In the genomic region with DNA sequence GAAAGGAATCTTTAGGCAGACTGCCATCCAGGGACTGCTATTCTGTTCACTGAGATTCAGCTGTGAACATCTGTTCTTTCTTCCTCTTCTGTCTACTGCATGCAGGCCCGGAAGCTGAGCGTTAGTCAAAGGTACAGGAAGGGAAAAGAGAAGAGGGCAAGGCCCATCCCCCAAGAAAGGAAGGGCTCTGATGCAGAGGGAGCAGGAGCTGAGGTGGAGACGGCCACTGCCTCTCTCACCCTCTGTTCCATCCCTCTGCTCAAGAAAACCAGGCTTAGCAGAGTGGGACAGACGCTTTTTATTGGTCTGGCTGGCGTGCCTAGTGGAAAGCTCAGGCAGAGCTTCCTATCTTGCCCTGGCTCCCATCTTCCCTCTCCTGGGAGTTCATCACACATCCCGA, we compare ENCODE assay signal across 9 cellular contexts. TPM values are rescaled to one million over a fixed set of nuclear protein-coding genes. Genes with fewer than 3 reads are reported as not detected.
DNase-seq lines count a peak whose midpoint lies in the region; ATAC-seq and TF ChIP-seq lines count a peak whose summit lies in the region.
"Had no signal": no experiment of that assay in that cellular context is flagged by ENCODE, and none has a peak within 500 bp of the region (broad histone marks: within the 10 kb centered on the region; RNA-seq: fewer than 3 reads in every experiment).

No MANE protein-coding gene starts in this region.

- no peaks in the 10 kb centered on the region for H3K27me3 ChIP-seq in right cardiac atrium (ENCODE audit: control insufficient read depth, insufficient read depth)
- no peaks in the 10 kb centered on the region for H3K27me3 ChIP-seq in transverse colon
- H3K27me3 ChIP-seq: MG63 had no signal

- TF ChIP-seq POLR2A in transverse colon (IDR thresholded peaks at IDR 0.05) = no peak

- ATAC-seq in right cardiac atrium = no peak
- no peak for ATAC-seq in HG03457 (IDR thresholded peaks at IDR 0.05; ENCODE audit: unreplicated experiment)

- no peak for TF ChIP-seq EP300 in transverse colon (IDR thresholded peaks at IDR 0.05; ENCODE audit: low read depth)

- intact Hi-C loops in cardiac septum (cut with DNase I) (loop anchor here (5.0 kb wide), 1 partner anchor 42 kb away; no protein-coding TSS in a partner anchor), right cardiac atrium (cut with DNase I) (loop anchor here in 1 of 4 donors (2.0 kb wide), 1 partner anchor 105 kb away; no protein-coding TSS in a partner anchor), transverse colon (cut with DNase I; ENCODE audit: low total_unique reads) (loop anchor here (2.0 kb wide), 1 partner anchor 111 kb away; no protein-coding TSS in a partner anchor)

- in situ Hi-C loops in transverse colon (cut with MboI; ENCODE audit: low pct_ligation_motif_present in 1 of 4, low pct_unique_long_range_greater_than_20kb in 1 of 4, low sequenced_read_pairs in 3 of 4) = loop anchor here in 2 of 4 donors (5.0 to 25.0 kb wide), 2 partner anchors 107 to 467 kb away; partner anchors contain the start of gene ZMAT2 (in 1 of the 2)
- in situ Hi-C loops in ACHN (cut with HindIII; ENCODE audit: low pct_ligation_motif_present, low pct_unique_long_range_greater_than_20kb, low sequenced_read_pairs) = no loop called here

- H3K36me3 ChIP-seq in transverse colon = peaks cover 0 to 6% (median 0%) of the 10 kb centered on the region in 4 donors

- TF ChIP-seq CTCF in transverse colon (IDR thresholded peaks at IDR 0.05) = no peak

- H3K4me1 ChIP-seq in right cardiac atrium (ENCODE audit: control insufficient read depth, insufficient read depth, low read length) (peaks cover 22% of the 10 kb centered on the region), transverse colon (peaks cover 43 to 58% (median 49%) of the 10 kb centered on the region in 4 donors)

- no peak overlapping the region for H3K4me3 ChIP-seq in right cardiac atrium (ENCODE audit: low read length)
- no peak overlapping the region for H3K4me3 ChIP-seq in transverse colon
- H3K4me3 ChIP-seq: MG63 had no signal

- H3K9me3 ChIP-seq in right cardiac atrium (ENCODE audit: control insufficient read depth, low read length) (no peaks in the 10 kb centered on the region), transverse colon (no peaks in the 10 kb centered on the region)
- H3K9me3 ChIP-seq: MG63 had no signal

- WGBS in right cardiac atrium = 66% methylated on average over 6 of the region's 6 CpGs
- 39 to 61% methylated on average over 2 to 6 of the region's 6 CpGs for WGBS in transverse colon (ENCODE audit: low coverage in 1 of 2), 2 donors

- DNase-seq in cardiac septum (ENCODE audit: low spot score) (peak; percentile 65), right cardiac atrium (no peak), SKM-1 treated with dmso at 0.1 percent for 144 hours (lab: John Stamatoyannopoulos, UW; ENCODE audit: unreplicated experiment) (peak; percentile 6), islet precursor cell (peak; percentile 69), transverse colon (no peak), ACHN (no peak)
- DNase-seq in activated CD4-positive, CD25-positive, alpha-beta regulatory T cell (lab: John Stamatoyannopoulos, UW) = no peak
- DNase-seq: MG63 had no signal

- H3K27ac ChIP-seq in right cardiac atrium (ENCODE audit: low read length) (no peak overlapping the region), transverse colon (peak overlapping the region; percentile 54 to 83 (median 68))

RNA-seq across cellular contexts. Expression of gene PFDN1, which starts 57.5 kb away (rescaled TPM):
- total RNA-seq in cardiac septum (71.7 TPM), right cardiac atrium (10 to 100 TPM; 57.6 to 71.9 (median 63.6) TPM), transverse colon (100 to 1,000 TPM in 2 of 4 donors, 10 to 100 TPM in 2; 72.9 to 230 (median 98.4) TPM)
- polyA plus RNA-seq in right cardiac atrium = 144 TPM

Comparison
In these comparisons a context has a peak if more than half of its experiments do, and no peak if none do; other contexts are left out.
1. DNase-seq: peak in cardiac septum (single experiment), SKM-1 treated with dmso at 0.1 percent for 144 hours (single experiment) and islet precursor cell (single experiment); none in right cardiac atrium (0 of 3), transverse colon (single experiment), ACHN (single experiment) and activated CD4-positive, CD25-positive, alpha-beta regulatory T cell (0 of 4).